Comparison of ENCODE assay signal across 12 cellular contexts in genomic region chr12:124400124-124400523, GRCh38.
A peak's percentile ranks its signal among the peaks of the same experiment; 100 is the strongest.
DNase-seq lines count a peak whose midpoint lies in the region; ATAC-seq, FAIRE-seq and TF ChIP-seq lines count a peak whose summit lies in the region.
"Had no signal": no experiment of that assay in that cellular context is flagged by ENCODE, and none has a peak within 500 bp of the region (broad histone marks: within the 10 kb centered on the region; RNA-seq: fewer than 3 reads in every experiment).

No MANE protein-coding gene starts in this region.

- H3K4me3 ChIP-seq in gastroesophageal sphincter, result no peak overlapping the region
- H3K4me3 ChIP-seq in stomach smooth muscle (ENCODE audit: low read length in 2 of 2), result no peak overlapping the region

- H3K4me3 Mint-ChIP-seq in WTC11, result no peak overlapping the region

- H3K36me3 ChIP-seq in gastroesophageal sphincter (peaks cover 0 to 64% of the 10 kb centered on the region in 2 donors), stomach smooth muscle (ENCODE audit: control insufficient read depth in 2 of 2, insufficient read depth in 2 of 2, low read length in 2 of 2) (peaks cover 11 to 13% of the 10 kb centered on the region in 2 donors)

- TF ChIP-seq CTCF in RWPE1 (conservative IDR thresholded peaks at IDR 0.05; ENCODE audit: low read depth) (no peak), WTC11 (IDR thresholded peaks at IDR 0.05) (no peak), gastroesophageal sphincter (IDR thresholded peaks at IDR 0.05) (no peak), D721Med (IDR thresholded peaks at IDR 0.05; ENCODE audit: insufficient read depth, missing control alignments) (no peak)

- TF ChIP-seq EP300 in gastroesophageal sphincter (IDR thresholded peaks at IDR 0.05), result no peak

- H3K27ac ChIP-seq in RWPE1 (peak overlapping the region; percentile 96), gastroesophageal sphincter (peak overlapping the region in 3 of 4 donors; percentile 91 to 98 (median 98)), stomach smooth muscle (ENCODE audit: low read length) (peak overlapping the region; percentile 73)

- CTCF ChIA-PET in RWPE1 (lab: Yijun Ruan, JAX), result interaction anchor here (1.3 kb wide), 1 partner anchor 13 kb away, joined by 3 read pairs; no protein-coding TSS in a partner anchor
- CTCF ChIA-PET in WTC11 (lab: Charles Lee), result interaction anchor here (1.0 to 2.9 kb wide), 8 partner anchors 8 to 346 kb away, joined by 3 to 54 read pairs (median 4); no protein-coding TSS in a partner anchor

- peaks cover 25% of the 10 kb centered on the region for H3K36me3 Mint-ChIP-seq in WTC11

- H3K27ac Mint-ChIP-seq in WTC11, result peak overlapping the region; percentile 32; the same call in 1 of the 2 replicates

- DNase-seq in RWPE1 (ENCODE audit: low spot score), result no peak
- DNase-seq in WTC11 (ENCODE audit: low spot score), result no peak
- DNase-seq in hepatic stellate cell (ENCODE audit: low spot score), result no peak
- DNase-seq in D721Med (ENCODE audit: insufficient read length, low spot score), result no peak
- DNase-seq: DMS 273 treated with DMSO at 0.1 percent for 48 hours, NCI-H2029 treated with DMSO at 0.1 percent for 48 hours, NCI-H524 had no signal

- FAIRE-seq in D721Med (lab: Jason Lieb, UNC), result no peak
- FAIRE-seq: H54, RCC 7860 had no signal

- H3K9me3 ChIP-seq in gastroesophageal sphincter (no peaks in the 10 kb centered on the region), stomach smooth muscle (ENCODE audit: control insufficient read depth in 2 of 2, low read length in 2 of 2) (no peaks in the 10 kb centered on the region)

- H3K4me1 ChIP-seq in gastroesophageal sphincter, result peaks cover 6 to 96% (median 71%) of the 10 kb centered on the region in 3 donors
- peaks cover 83% of the 10 kb centered on the region for H3K4me1 ChIP-seq in stomach smooth muscle (ENCODE audit: control insufficient read depth, insufficient read depth, low read length)

- no peaks in the 10 kb centered on the region for H3K27me3 ChIP-seq in gastroesophageal sphincter
- no peaks in the 10 kb centered on the region for H3K27me3 ChIP-seq in stomach smooth muscle (ENCODE audit: control insufficient read depth in 1 of 2, insufficient read depth in 2 of 2, low read length in 2 of 2)

- H3K9me3 Mint-ChIP-seq in WTC11, result no peaks in the 10 kb centered on the region

- WGBS in gastroesophageal sphincter (ENCODE audit: low coverage in 1 of 2), 2 donors, result 97% methylated on average over 6 of the region's 10 CpGs; no CpG with 5 or more reads in 1 of the 2 donors

- no peak for ATAC-seq in WTC11
- ATAC-seq in gastroesophageal sphincter, result no peak
- no peak for ATAC-seq in HG03196 (IDR thresholded peaks at IDR 0.05; ENCODE audit: unreplicated experiment)

- peaks cover 26% of the 10 kb centered on the region for H3K4me1 Mint-ChIP-seq in WTC11

- POLR2A ChIA-PET in RWPE1 (lab: Yijun Ruan, JAX; ENCODE audit: low non-redundant PET), result no interaction called here
- POLR2A ChIA-PET in WTC11 (lab: Charles Lee), result no interaction called here

- H3K27me3 Mint-ChIP-seq in WTC11 (ENCODE audit: low read depth), result no peaks in the 10 kb centered on the region

- TF ChIP-seq POLR2A in gastroesophageal sphincter (IDR thresholded peaks at IDR 0.05), result no peak

- H3K9ac ChIP-seq in stomach smooth muscle (ENCODE audit: low read length in 2 of 2), result no peak overlapping the region

TF ChIP-seq in WTC11, 78 proteins besides CTCF, POLR2A, EP300 and RAD21 (continues in another document):
- TF ChIP-seq ZNF121 (CRISPR knock-in tag; IDR thresholded peaks at IDR 0.05) (no peak), ZNF232 (CRISPR knock-in tag; IDR thresholded peaks at IDR 0.05) (no peak), CREM (CRISPR knock-in tag; IDR thresholded peaks at IDR 0.05) (no peak), E2F4 (CRISPR knock-in tag; IDR thresholded peaks at IDR 0.05; ENCODE audit: borderline replicate concordance, low read depth) (no peak), TCF7 (CRISPR knock-in tag; IDR thresholded peaks at IDR 0.05; ENCODE audit: low read depth) (no peak), ETV6 (CRISPR knock-in tag; IDR thresholded peaks at IDR 0.05) (no peak), NR1H2 (CRISPR knock-in tag; IDR thresholded peaks at IDR 0.05) (no peak), TEAD4 (CRISPR knock-in tag; IDR thresholded peaks at IDR 0.05) (no peak), ZNF512 (CRISPR knock-in tag; IDR thresholded peaks at IDR 0.05; ENCODE audit: borderline replicate concordance) (no peak), E2F1 (CRISPR knock-in tag; IDR thresholded peaks at IDR 0.05) (no peak), ZNF416 (CRISPR knock-in tag; IDR thresholded peaks at IDR 0.05) (no peak), RELA (CRISPR knock-in tag; IDR thresholded peaks at IDR 0.05; ENCODE audit: borderline replicate concordance) (no peak), ELF4 (CRISPR knock-in tag; IDR thresholded peaks at IDR 0.05; ENCODE audit: low read depth) (no peak), ATF6 (CRISPR knock-in tag; IDR thresholded peaks at IDR 0.05) (no peak), AR (CRISPR knock-in tag; IDR thresholded peaks at IDR 0.05) (no peak), CDX4 (CRISPR knock-in tag; IDR thresholded peaks at IDR 0.05; ENCODE audit: borderline replicate concordance) (no peak)
